Comparison of ENCODE assay signal across 2 cellular contexts in the genomic region with DNA sequence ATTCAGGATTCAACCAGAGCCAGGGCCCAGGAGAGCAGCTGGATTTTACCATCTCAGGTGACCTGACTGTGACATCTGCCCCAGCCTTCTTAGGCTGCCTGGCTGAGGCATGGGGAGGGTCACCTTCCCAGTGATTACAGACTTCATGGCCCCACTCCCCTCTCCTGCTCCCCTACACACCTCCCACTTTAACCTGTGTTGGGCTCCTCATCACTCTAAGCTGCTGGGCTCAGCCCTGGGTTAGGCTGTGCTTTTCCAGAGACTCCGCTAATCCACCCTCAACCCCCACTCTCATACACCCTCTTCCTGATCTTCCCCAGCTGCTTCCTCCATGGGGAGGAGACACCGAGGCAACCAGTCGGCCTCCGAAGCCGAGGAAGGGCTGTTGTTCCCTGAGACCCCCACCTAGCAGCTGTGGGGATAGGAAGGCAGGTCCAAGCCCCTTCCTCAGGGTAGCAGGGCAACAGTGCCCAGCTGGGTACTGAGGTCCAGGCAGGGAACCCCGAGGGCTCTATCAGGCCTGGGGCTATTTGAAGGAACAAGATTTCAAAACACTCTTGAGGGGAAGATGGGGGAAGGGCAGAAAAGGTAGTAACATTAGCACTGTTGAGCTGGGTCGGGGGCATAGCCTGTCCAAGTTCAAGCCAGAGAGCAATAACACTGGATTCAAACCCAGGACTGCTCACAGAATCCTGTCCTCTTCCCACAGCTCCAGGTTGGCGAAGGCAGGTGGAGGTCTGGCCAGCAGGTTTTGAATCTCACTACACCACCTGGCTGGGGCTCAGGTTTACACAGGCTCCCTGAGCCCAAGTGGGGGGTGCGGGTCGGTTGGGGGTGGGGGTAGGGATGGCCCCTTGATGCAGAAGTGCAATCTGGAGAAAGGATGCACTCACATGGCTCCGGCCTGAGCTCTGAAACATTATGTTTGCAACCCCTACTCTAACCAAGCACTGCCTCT.
TF ChIP-seq lines count a peak whose summit lies in the region.

No MANE protein-coding gene starts in this region.

TF ChIP-seq in IMR-90, 13 proteins besides CTCF, POLR2A, EP300 and RAD21:
- TF ChIP-seq MAZ (IDR thresholded peaks at IDR 0.05; ENCODE audit: borderline replicate concordance, low read depth, low read length) (no peak), SMC3 (IDR thresholded peaks at IDR 0.05; ENCODE audit: low read depth, low read length) (no peak), FOS (IDR thresholded peaks at IDR 0.05; ENCODE audit: low read depth, low read length) (no peak), BHLHE40 (IDR thresholded peaks at IDR 0.05; ENCODE audit: low read depth, low read length) (no peak)
- TF ChIP-seq, protein P1, sequence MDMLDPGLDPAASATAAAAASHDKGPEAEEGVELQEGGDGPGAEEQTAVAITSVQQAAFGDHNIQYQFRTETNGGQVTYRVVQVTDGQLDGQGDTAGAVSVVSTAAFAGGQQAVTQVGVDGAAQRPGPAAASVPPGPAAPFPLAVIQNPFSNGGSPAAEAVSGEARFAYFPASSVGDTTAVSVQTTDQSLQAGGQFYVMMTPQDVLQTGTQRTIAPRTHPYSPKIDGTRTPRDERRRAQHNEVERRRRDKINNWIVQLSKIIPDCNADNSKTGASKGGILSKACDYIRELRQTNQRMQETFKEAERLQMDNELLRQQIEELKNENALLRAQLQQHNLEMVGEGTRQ (IDR thresholded peaks at IDR 0.05; ENCODE audit: low read depth, low read length), result no peak

TF ChIP-seq in K562, 482 proteins besides CTCF, POLR2A, EP300 and RAD21:
- TF ChIP-seq, protein P2, sequence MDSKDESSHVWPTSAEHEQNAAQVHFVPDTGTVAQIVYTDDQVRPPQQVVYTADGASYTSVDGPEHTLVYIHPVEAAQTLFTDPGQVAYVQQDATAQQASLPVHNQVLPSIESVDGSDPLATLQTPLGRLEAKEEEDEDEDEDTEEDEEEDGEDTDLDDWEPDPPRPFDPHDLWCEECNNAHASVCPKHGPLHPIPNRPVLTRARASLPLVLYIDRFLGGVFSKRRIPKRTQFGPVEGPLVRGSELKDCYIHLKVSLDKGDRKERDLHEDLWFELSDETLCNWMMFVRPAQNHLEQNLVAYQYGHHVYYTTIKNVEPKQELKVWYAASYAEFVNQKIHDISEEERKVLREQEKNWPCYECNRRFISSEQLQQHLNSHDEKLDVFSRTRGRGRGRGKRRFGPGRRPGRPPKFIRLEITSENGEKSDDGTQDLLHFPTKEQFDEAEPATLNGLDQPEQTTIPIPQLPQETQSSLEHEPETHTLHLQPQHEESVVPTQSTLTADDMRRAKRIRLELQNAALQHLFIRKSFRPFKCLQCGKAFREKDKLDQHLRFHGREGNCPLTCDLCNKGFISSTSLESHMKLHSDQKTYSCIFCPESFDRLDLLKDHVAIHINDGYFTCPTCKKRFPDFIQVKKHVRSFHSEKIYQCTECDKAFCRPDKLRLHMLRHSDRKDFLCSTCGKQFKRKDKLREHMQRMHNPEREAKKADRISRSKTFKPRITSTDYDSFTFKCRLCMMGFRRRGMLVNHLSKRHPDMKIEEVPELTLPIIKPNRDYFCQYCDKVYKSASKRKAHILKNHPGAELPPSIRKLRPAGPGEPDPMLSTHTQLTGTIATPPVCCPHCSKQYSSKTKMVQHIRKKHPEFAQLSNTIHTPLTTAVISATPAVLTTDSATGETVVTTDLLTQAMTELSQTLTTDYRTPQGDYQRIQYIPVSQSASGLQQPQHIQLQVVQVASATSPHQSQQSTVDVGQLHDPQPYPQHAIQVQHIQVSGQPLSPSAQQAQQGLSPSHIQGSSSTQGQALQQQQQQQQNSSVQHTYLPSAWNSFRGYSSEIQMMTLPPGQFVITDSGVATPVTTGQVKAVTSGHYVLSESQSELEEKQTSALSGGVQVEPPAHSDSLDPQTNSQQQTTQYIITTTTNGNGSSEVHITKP (IDR thresholded peaks at IDR 0.05; ENCODE audit: partially characterized antibody), result no peak
- TF ChIP-seq CSDE1 (IDR thresholded peaks at IDR 0.05) (no peak), STAT5B (CRISPR knock-in tag; IDR thresholded peaks at IDR 0.05) (no peak), CHD4 (IDR thresholded peaks at IDR 0.05; ENCODE audit: insufficient read depth, insufficient replicate concordance, low read depth, low read length, poor library complexity, severe bottlenecking) (peak; percentile 13), ZC3H8 (IDR thresholded peaks at IDR 0.05) (no peak), ELF1 (tag; IDR thresholded peaks at IDR 0.05) (no peak), U2AF1 (optimal IDR thresholded peaks at IDR 0.05; ENCODE audit: low read depth, low read length) (no peak), MAZ (CRISPR knock-in tag; conservative IDR thresholded peaks at IDR 0.05 in 1 of 2, IDR thresholded peaks at IDR 0.05 in 1 of 2) (0 out of 4 replicates have a peak, but pooled peaks of 1 of the 2 experiments have one; percentile 20), POLR2AphosphoS2 (IDR thresholded peaks at IDR 0.05; ENCODE audit: low read length) (no peak), KDM4B (IDR thresholded peaks at IDR 0.05; ENCODE audit: borderline replicate concordance in 2 of 2, low read depth in 1 of 2) (no peak), RCOR1 (IDR thresholded peaks at IDR 0.05; ENCODE audit: borderline replicate concordance in 1 of 2, low read depth in 2 of 2, low read length in 2 of 2) (no peak), RBBP5 (IDR thresholded peaks at IDR 0.05; ENCODE audit: borderline replicate concordance, insufficient read depth, low read length, poor library complexity, severe bottlenecking) (peak; percentile 14), KLF6 (CRISPR knock-in tag; IDR thresholded peaks at IDR 0.05; ENCODE audit: borderline replicate concordance) (no peak), ZNF184 (CRISPR knock-in tag; IDR thresholded peaks at IDR 0.05) (no peak), CAMTA2 (CRISPR knock-in tag; conservative IDR thresholded peaks at IDR 0.05) (no peak), RFX7 (CRISPR knock-in tag; IDR thresholded peaks at IDR 0.05) (no peak), NFE2L1 (tag; IDR thresholded peaks at IDR 0.05; ENCODE audit: borderline replicate concordance, low read depth) (no peak), ZNF263 (CRISPR knock-in tag; IDR thresholded peaks at IDR 0.05; ENCODE audit: borderline replicate concordance) (no peak), ZNF3 (CRISPR knock-in tag; IDR thresholded peaks at IDR 0.05) (no peak), COPS2 (conservative IDR thresholded peaks at IDR 0.05) (no peak), NRF1 (conservative IDR thresholded peaks at IDR 0.05 in 1 of 2, IDR thresholded peaks at IDR 0.05 in 1 of 2) (no peak), ZNF77 (CRISPR knock-in tag; IDR thresholded peaks at IDR 0.05) (no peak), SNIP1 (IDR thresholded peaks at IDR 0.05; ENCODE audit: low read depth) (no peak), FOXA1 (IDR thresholded peaks at IDR 0.05; ENCODE audit: borderline replicate concordance) (no peak), SLC30A9 (CRISPR knock-in tag; IDR thresholded peaks at IDR 0.05) (no peak), POLR2AphosphoS5 (IDR thresholded peaks at IDR 0.05; ENCODE audit: control insufficient read depth, insufficient read depth, low read depth, low read length) (no peak)
- TF ChIP-seq, protein P3, sequence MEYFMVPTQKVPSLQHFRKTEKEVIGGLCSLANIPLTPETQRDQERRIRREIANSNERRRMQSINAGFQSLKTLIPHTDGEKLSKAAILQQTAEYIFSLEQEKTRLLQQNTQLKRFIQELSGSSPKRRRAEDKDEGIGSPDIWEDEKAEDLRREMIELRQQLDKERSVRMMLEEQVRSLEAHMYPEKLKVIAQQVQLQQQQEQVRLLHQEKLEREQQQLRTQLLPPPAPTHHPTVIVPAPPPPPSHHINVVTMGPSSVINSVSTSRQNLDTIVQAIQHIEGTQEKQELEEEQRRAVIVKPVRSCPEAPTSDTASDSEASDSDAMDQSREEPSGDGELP (CRISPR knock-in tag; IDR thresholded peaks at IDR 0.05; ENCODE audit: borderline replicate concordance), result 0 out of 2 replicates have a peak, but pooled peaks have one; percentile 12
